ENCODE assay signal across 11 cellular contexts in genomic region chr1:154849645-154850131, GRCh38. TPM values are rescaled to one million over a fixed set of nuclear protein-coding genes. Genes with fewer than 3 reads are reported as not detected.
DNase-seq lines count a peak whose midpoint lies in the region; ATAC-seq and TF ChIP-seq lines count a peak whose summit lies in the region.
"Had no signal": no experiment of that assay in that cellular context is flagged by ENCODE, and none has a peak within 500 bp of the region (broad histone marks: within the 10 kb centered on the region; RNA-seq: fewer than 3 reads in every experiment).

No MANE protein-coding gene starts in this region.

- peak; percentile 40 for DNase-seq in A673 (ENCODE audit: low spot score)
- DNase-seq in GM13976 (ENCODE audit: low spot score), result peak; percentile 62
- DNase-seq in activated gamma-delta T cell treated with Interleukin-2 at 50 U/mL for 16 hours, result no peak
- DNase-seq in RKO (ENCODE audit: low spot score), result no peak
- no peak for DNase-seq in foreskin melanocyte
- no peak for DNase-seq in ovary
- DNase-seq: activated gamma-delta T cell, HCEC 1CT, lower lobe of right lung had no signal

- in situ Hi-C loops in GM13976 (cut with MboI; ENCODE audit: low sequenced_read_pairs, unreplicated experiment), result no loop called here

- intact Hi-C loops in A673 (cut with micrococcal nuclease; ENCODE audit: unreplicated experiment), result no loop called here
- intact Hi-C loops in ovary (cut with DNase I), result no loop called here

- no peak overlapping the region for H3K27ac ChIP-seq in A673 (ENCODE audit: low read depth, low read length, poor library complexity, severe bottlenecking)
- H3K27ac ChIP-seq in cingulate gyrus (ENCODE audit: low read depth, low read length), result peak overlapping the region; percentile 11
- H3K27ac ChIP-seq in ovary, result no peak overlapping the region
- H3K27ac ChIP-seq: lower lobe of right lung had no signal

- H3K4me1 ChIP-seq in A673 (ENCODE audit: insufficient read depth, low read length, poor library complexity, severe bottlenecking) (peaks cover 47% of the 10 kb centered on the region), ovary (ENCODE audit: insufficient read depth) (peaks cover 3% of the 10 kb centered on the region)

- 91 to 93% (median 93%) methylated on average over 6 of the region's 6 CpGs for WGBS in ovary, 3 donors

- POLR2A ChIA-PET in A673 (lab: Charles Lee; ENCODE audit: low non-redundant PET), result no interaction called here

- TF ChIP-seq POLR2A in ovary (IDR thresholded peaks at IDR 0.05), result no peak

- no peaks in the 10 kb centered on the region for H3K9me3 ChIP-seq in A673 (ENCODE audit: low read depth, low read length, poor library complexity, severe bottlenecking)
- H3K9me3 ChIP-seq in ovary, result no peaks in the 10 kb centered on the region
- H3K9me3 ChIP-seq: lower lobe of right lung had no signal

- TF ChIP-seq CTCF in A673 (conservative IDR thresholded peaks at IDR 0.05; ENCODE audit: low read depth, low read length) (no peak), GM13976 (IDR thresholded peaks at IDR 0.05; ENCODE audit: borderline replicate concordance, control extremely low read depth, extremely low read depth, insufficient read depth, missing control alignments) (no peak), ovary (IDR thresholded peaks at IDR 0.05) (no peak)

- H3K36me3 ChIP-seq in A673 (ENCODE audit: insufficient read depth, low read length, poor library complexity, severe bottlenecking), result no peaks in the 10 kb centered on the region
- no peaks in the 10 kb centered on the region for H3K36me3 ChIP-seq in ovary
- H3K36me3 ChIP-seq: lower lobe of right lung had no signal

- peak; percentile 79 for ATAC-seq in HG03432 (IDR thresholded peaks at IDR 0.05; ENCODE audit: unreplicated experiment)
- ATAC-seq: lower lobe of right lung had no signal

- H3K27me3 ChIP-seq in A673 (replicated peaks; ENCODE audit: insufficient read depth, low read depth, low read length, poor library complexity) (no peaks in the 10 kb centered on the region), ovary (no peaks in the 10 kb centered on the region)

- no peak for TF ChIP-seq EP300 in ovary (IDR thresholded peaks at IDR 0.05)

- no peak overlapping the region for H3K4me3 ChIP-seq in A673 (ENCODE audit: low read depth, low read length, poor library complexity, severe bottlenecking)
- H3K4me3 ChIP-seq in ovary, result no peak overlapping the region
- H3K4me3 ChIP-seq: lower lobe of right lung had no signal

- no TSS peak for BruUV-seq in A673 (replicated peaks; lab: Mats Ljungman, UMichigan)

- CTCF ChIA-PET in A673 (lab: Charles Lee), result no interaction called here

RNA-seq across cellular contexts. Expression of gene KCNN3, which starts 20.4 kb away (rescaled TPM):
- total RNA-seq in A673 (2021), result 0.73 and 1.5 TPM in 2 replicates
- 1 to 10 TPM in 5 of 7 donors, under 1 TPM in 2; 0.71 to 6.0 (median 1.7) TPM for total RNA-seq in ovary
- polyA plus RNA-seq in ovary, result 1 to 10 TPM in 1 of 2 donors, under 1 TPM in 1; 0.91 to 6.1 TPM

Comparison
In these comparisons a context has a peak if more than half of its experiments do, and no peak if none do; other contexts are left out.
1. DNase-seq: peak in A673 (single experiment) and GM13976 (single experiment); none in activated gamma-delta T cell treated with Interleukin-2 at 50 U/mL for 16 hours (single experiment), RKO (single experiment), foreskin melanocyte (single experiment) and ovary (0 of 5).